Comparison of ENCODE assay signal across 1 cellular context in the genomic region with DNA sequence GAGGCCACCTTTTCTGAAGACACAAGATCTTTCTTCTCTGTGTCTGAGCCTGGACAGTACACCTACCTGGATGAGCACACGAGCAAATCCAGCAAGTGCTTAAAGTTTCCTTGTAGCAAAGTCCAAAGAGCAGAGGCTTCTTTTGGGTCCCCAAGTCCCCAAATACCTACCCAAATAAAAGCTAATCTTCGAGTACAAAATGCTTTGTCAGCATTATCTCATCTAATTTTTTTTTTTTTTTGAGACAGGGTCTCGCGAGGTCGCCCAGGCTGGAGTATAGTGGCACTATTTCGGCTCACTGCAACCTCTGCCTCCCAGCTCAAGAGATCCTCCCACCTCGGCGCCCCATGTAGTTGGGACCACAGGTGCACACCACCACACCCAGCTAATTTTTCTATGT.
TF ChIP-seq lines count a peak whose summit lies in the region.

No MANE protein-coding gene starts in this region.

TF ChIP-seq in HepG2, 621 proteins besides CTCF, POLR2A, EP300 and RAD21:
- TF ChIP-seq TFAP4 (IDR thresholded peaks at IDR 0.05; ENCODE audit: borderline replicate concordance, low read depth) (no peak), MAFK (conservative IDR thresholded peaks at IDR 0.05 in 1 of 2, IDR thresholded peaks at IDR 0.05 in 1 of 2; ENCODE audit: low read length in 2 of 2) (peak; percentile 94 to 97), MAFF (IDR thresholded peaks at IDR 0.05; ENCODE audit: low read depth, low read length) (peak; percentile 96), SMARCC2 (IDR thresholded peaks at IDR 0.05) (no peak), ZNF44 (CRISPR knock-in tag; IDR thresholded peaks at IDR 0.05) (no peak)
